17 cellular contexts compared by ENCODE assay signal in the genomic region with DNA sequence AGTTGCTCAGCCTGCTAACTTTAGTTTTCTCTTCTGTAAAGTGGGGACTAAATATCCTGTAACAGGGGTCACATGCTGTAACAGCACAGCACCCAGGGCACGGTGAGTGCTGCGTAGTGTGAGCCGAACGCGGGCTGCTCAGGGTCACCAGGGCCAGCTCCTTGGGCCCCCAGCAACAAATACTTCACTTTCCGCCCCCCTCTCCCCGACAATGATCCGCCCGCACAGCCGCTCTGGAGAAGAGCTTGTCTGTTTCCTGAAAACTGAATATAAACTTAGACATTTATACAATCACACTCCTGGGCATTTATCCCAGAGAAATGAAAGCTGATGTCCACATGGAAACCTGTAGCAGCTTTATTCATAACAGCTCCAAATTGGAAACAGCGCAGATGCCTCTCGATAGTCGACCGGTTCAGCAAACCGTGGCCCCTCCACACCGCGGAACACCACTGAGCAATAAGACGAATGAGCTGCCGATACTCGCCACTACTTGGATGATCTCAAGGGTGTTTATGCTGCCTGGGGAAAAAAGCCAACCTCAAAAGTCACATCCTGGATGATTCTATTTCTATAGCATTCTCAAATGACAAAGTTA.
DNase-seq lines count a peak whose midpoint lies in the region; ATAC-seq, FAIRE-seq and TF ChIP-seq lines count a peak whose summit lies in the region.
"Had no signal": no experiment of that assay in that cellular context is flagged by ENCODE, and none has a peak within 500 bp of the region (broad histone marks: within the 10 kb centered on the region; RNA-seq: fewer than 3 reads in every experiment).

No MANE protein-coding gene starts in this region.

- H3K9me3 Mint-ChIP-seq in HFFc6, result no peaks in the 10 kb centered on the region
- H3K9me3 Mint-ChIP-seq in nephron progenitor cell, result no peaks in the 10 kb centered on the region
- H3K9me3 Mint-ChIP-seq: activated naive CD8-positive, alpha-beta T cell treated with anti-CD3 and anti-CD28 coated beads, Interleukin-2, amount 10 ng/mL, durations not matched to agents 7 days and 5 days had no signal

- H3K4me3 Mint-ChIP-seq in HFFc6 (peak overlapping the region; percentile 82), nephron progenitor cell (no peak overlapping the region)
- H3K4me3 Mint-ChIP-seq: activated naive CD8-positive, alpha-beta T cell treated with anti-CD3 and anti-CD28 coated beads, Interleukin-2, amount 10 ng/mL, durations not matched to agents 7 days and 5 days had no signal

- FAIRE-seq in kidney (lab: Jason Lieb, UNC), result no peak

- H3K27ac Mint-ChIP-seq in HFFc6 (peak overlapping the region; percentile 67), nephron progenitor cell (peak overlapping the region; percentile 93)
- H3K27ac Mint-ChIP-seq: activated naive CD8-positive, alpha-beta T cell treated with anti-CD3 and anti-CD28 coated beads, Interleukin-2, amount 10 ng/mL, durations not matched to agents 7 days and 5 days had no signal

- intact Hi-C loops in uterus (cut with DNase I; ENCODE audit: low total_unique reads) (loop anchor here (10.0 kb wide), 1 partner anchor 58 kb away; no protein-coding TSS in a partner anchor), kidney (cut with DNase I) (no loop called here)

- no peak for TF ChIP-seq POLR2A in uterus (IDR thresholded peaks at IDR 0.05)

- peak overlapping the region; percentile 28 for H3K4me3 ChIP-seq in choroid plexus epithelial cell (ENCODE audit: low read depth, low read length)
- no peak overlapping the region for H3K4me3 ChIP-seq in uterus
- no peak overlapping the region for H3K4me3 ChIP-seq in kidney (ENCODE audit: low read length in 2 of 2)
- H3K4me3 ChIP-seq: heart left ventricle, ovary had no signal

- peak; percentile 53 for DNase-seq in HFFc6
- DNase-seq in choroid plexus epithelial cell (ENCODE audit: low read depth), result peak; percentile 37
- no peak for DNase-seq in nephron progenitor cell
- no peak for DNase-seq in uterus
- DNase-seq in kidney, result no peak
- no peak for DNase-seq in HK-2 (ENCODE audit: unreplicated experiment)
- DNase-seq: activated naive CD8-positive, alpha-beta T cell treated with anti-CD3 and anti-CD28 coated beads, Interleukin-2, amount 10 ng/mL, durations not matched to agents 7 days and 5 days; DMS53; heart left ventricle; NCI-H1436 treated with DMSO at 0.1 percent for 48 hours; NCI-H524; ovary; RPMI8226; stimulated activated CD4-positive, alpha-beta T cell treated with anti-CD3 and anti-CD28 coated beads, Interleukin-1b, Interleukin-23, amount 100 ng/mL, for 48 hours; stimulated activated naive CD8-positive, alpha-beta T cell treated with anti-CD3 and anti-CD28 coated beads, Interleukin-15, Interleukin-2, amounts not matched to agents 100 U/mL and 50 U/mL, for 24 hours had no signal

- peak overlapping the region; percentile 31 to 52 for H3K27ac ChIP-seq in uterus
- H3K27ac ChIP-seq in kidney (ENCODE audit: low read depth in 2 of 2, low read length in 2 of 2), result no peak overlapping the region
- H3K27ac ChIP-seq: dorsolateral prefrontal cortex, ovary had no signal

- no peaks in the 10 kb centered on the region for H3K9me3 ChIP-seq in uterus
- H3K9me3 ChIP-seq in kidney (ENCODE audit: control insufficient read depth in 1 of 2, low read length in 2 of 2), result no peaks in the 10 kb centered on the region
- H3K9me3 ChIP-seq: heart left ventricle, ovary had no signal

- H3K4me1 Mint-ChIP-seq in HFFc6 (ENCODE audit: low read depth) (peaks cover 30% of the 10 kb centered on the region), nephron progenitor cell (peaks cover 29% of the 10 kb centered on the region)
- H3K4me1 Mint-ChIP-seq: activated naive CD8-positive, alpha-beta T cell treated with anti-CD3 and anti-CD28 coated beads, Interleukin-2, amount 10 ng/mL, durations not matched to agents 7 days and 5 days had no signal

- H3K36me3 ChIP-seq in uterus, result no peaks in the 10 kb centered on the region
- no peaks in the 10 kb centered on the region for H3K36me3 ChIP-seq in kidney (ENCODE audit: control insufficient read depth in 1 of 2, insufficient read depth in 2 of 2, low read length in 2 of 2)
- H3K36me3 ChIP-seq: heart left ventricle, ovary had no signal

- TF ChIP-seq CTCF in HFFc6 (IDR thresholded peaks at IDR 0.05) (no peak), choroid plexus epithelial cell (conservative IDR thresholded peaks at IDR 0.05; ENCODE audit: low read depth, low read length) (no peak), nephron progenitor cell (IDR thresholded peaks at IDR 0.05) (no peak), uterus (IDR thresholded peaks at IDR 0.05) (no peak), kidney (IDR thresholded peaks at IDR 0.05; ENCODE audit: borderline replicate concordance, extremely low read depth, insufficient read depth) (no peak)

- H3K36me3 Mint-ChIP-seq in HFFc6 (ENCODE audit: low read depth) (no peaks in the 10 kb centered on the region), nephron progenitor cell (ENCODE audit: low read depth) (no peaks in the 10 kb centered on the region)
- H3K36me3 Mint-ChIP-seq: activated naive CD8-positive, alpha-beta T cell treated with anti-CD3 and anti-CD28 coated beads, Interleukin-2, amount 10 ng/mL, durations not matched to agents 7 days and 5 days had no signal

- H3K27me3 ChIP-seq in uterus, result no peaks in the 10 kb centered on the region
- H3K27me3 ChIP-seq: dorsolateral prefrontal cortex, heart left ventricle, ovary had no signal

- ATAC-seq in HG03442 (IDR thresholded peaks at IDR 0.05; ENCODE audit: unreplicated experiment), result no peak
- ATAC-seq: heart left ventricle; stimulated activated naive CD8-positive, alpha-beta T cell treated with anti-CD3 and anti-CD28 coated beads, Interleukin-15, Interleukin-2, amounts not matched to agents 100 U/mL and 50 U/mL, for 24 hours had no signal

- no peaks in the 10 kb centered on the region; the same call in none of the 2 replicates for H3K27me3 Mint-ChIP-seq in HFFc6 (ENCODE audit: insufficient read depth)
- H3K27me3 Mint-ChIP-seq in nephron progenitor cell (ENCODE audit: low read depth, poor library complexity), result peaks cover 16% of the 10 kb centered on the region

- H3K9ac ChIP-seq in kidney (ENCODE audit: low read length in 2 of 2), result no peak overlapping the region

- H3K4me1 ChIP-seq in uterus (no peaks in the 10 kb centered on the region), kidney (ENCODE audit: control insufficient read depth in 1 of 2, insufficient read depth in 1 of 2, low read depth in 1 of 2, low read length in 2 of 2) (peaks cover 0 to 5% of the 10 kb centered on the region in 2 donors)

Comparison
In these comparisons a context has a peak if more than half of its experiments do, and no peak if none do; other contexts are left out.
1. DNase-seq: peak in HFFc6 (single experiment) and choroid plexus epithelial cell (single experiment); none in nephron progenitor cell (single experiment), uterus (0 of 2), kidney (single experiment) and HK-2 (single experiment).
2. H3K27ac ChIP-seq: peak in uterus (2 of 2); none in kidney (0 of 2).